Comparison of ENCODE assay signal across 12 cellular contexts in the genomic region with DNA sequence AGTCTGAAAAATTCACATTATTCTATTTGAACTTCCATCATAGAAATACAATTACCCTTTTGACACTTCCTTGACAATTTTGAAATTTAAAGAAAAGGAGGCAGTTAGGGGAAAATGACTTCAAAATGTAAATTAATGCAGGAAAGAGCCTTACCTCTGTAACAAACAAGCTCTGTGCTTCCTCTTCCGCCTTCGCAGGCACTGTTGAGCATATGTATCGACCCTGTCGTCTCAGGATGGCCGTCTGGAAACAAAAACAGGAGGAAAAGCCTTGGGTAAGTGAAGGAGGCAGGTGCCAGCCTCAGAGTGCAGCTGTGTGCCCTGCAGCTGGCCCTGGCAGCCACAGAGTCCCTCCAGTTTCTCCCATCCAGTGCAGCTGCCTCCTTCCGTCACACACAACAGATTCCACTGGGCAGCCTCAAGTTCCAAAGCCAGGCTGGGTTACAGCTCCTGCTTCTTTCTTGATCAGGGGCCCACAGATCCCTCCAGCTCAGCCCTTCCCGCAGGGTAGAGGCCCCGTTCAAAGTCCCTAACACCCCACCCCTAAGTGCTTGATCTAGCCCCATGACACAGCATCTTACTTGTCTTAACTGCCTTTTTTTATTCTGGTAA. TPM values are rescaled to one million over a fixed set of nuclear protein-coding genes. Genes with fewer than 3 reads are reported as not detected.
DNase-seq lines count a peak whose midpoint lies in the region; ATAC-seq lines count a peak whose summit lies in the region.
"Had no signal": no experiment of that assay in that cellular context is flagged by ENCODE, and none has a peak within 500 bp of the region (broad histone marks: within the 10 kb centered on the region; RNA-seq: fewer than 3 reads in every experiment).

No MANE protein-coding gene starts in this region.

- H3K4me1 Mint-ChIP-seq in activated naive CD4-positive, alpha-beta T cell treated with anti-CD3 and anti-CD28 coated beads, Interleukin-2, amount 50 U/mL, for 24 hours: peaks cover 41% of the 10 kb centered on the region
- peaks cover 4% of the 10 kb centered on the region for H3K4me1 Mint-ChIP-seq in activated CD8-positive, alpha-beta T cell treated with anti-CD3 and anti-CD28 coated beads, Interleukin-2, amount 10 ng/mL, durations not matched to agents 7 days and 5 days (ENCODE audit: low read depth)
- H3K4me1 Mint-ChIP-seq in memory B cell: peaks cover 4% of the 10 kb centered on the region

- no peaks in the 10 kb centered on the region for H3K27me3 Mint-ChIP-seq in activated naive CD4-positive, alpha-beta T cell treated with anti-CD3 and anti-CD28 coated beads, Interleukin-2, amount 50 U/mL, for 24 hours
- H3K27me3 Mint-ChIP-seq in activated CD8-positive, alpha-beta T cell treated with anti-CD3 and anti-CD28 coated beads, Interleukin-2, amount 10 ng/mL, durations not matched to agents 7 days and 5 days (ENCODE audit: low read depth): no peaks in the 10 kb centered on the region
- H3K27me3 Mint-ChIP-seq in memory B cell: no peaks in the 10 kb centered on the region

- peak overlapping the region; percentile 61 for H3K27ac ChIP-seq in thymus (ENCODE audit: low read depth)

- POLR2A ChIA-PET in activated CD8-positive, alpha-beta T cell treated with anti-CD3 and anti-CD28 coated beads, Interleukin-2, amount 10 ng/mL, durations not matched to agents 7 days and 5 days (lab: Charles Lee): interaction anchor here (1.3 kb wide), 1 partner anchor 76 kb away, joined by 3 read pairs; no protein-coding TSS in a partner anchor

- no peaks in the 10 kb centered on the region for H3K27me3 ChIP-seq in thymus (ENCODE audit: control insufficient read depth, insufficient read depth)

- no peak for DNase-seq in activated naive CD4-positive, alpha-beta T cell (lab: John Stamatoyannopoulos, UW)
- no peak for DNase-seq in activated CD8-positive, alpha-beta T cell treated with anti-CD3 and anti-CD28 coated beads, Interleukin-2, amount 10 ng/mL, durations not matched to agents 7 days and 5 days
- DNase-seq in memory B cell (ENCODE audit: low spot score in 2 of 2): no peak
- no peak for DNase-seq in retina
- no peak for DNase-seq in SKM-1 treated with dmso at 0.1 percent for 144 hours (lab: John Stamatoyannopoulos, UW; ENCODE audit: unreplicated experiment)
- DNase-seq: activated gamma-delta T cell; BE2C; effector CD4-positive, alpha-beta T cell; NCI-H446 treated with DMSO at 0.1 percent for 48 hours had no signal

- no peaks in the 10 kb centered on the region for H3K9me3 ChIP-seq in thymus (ENCODE audit: control insufficient read depth)
- H3K9me3 ChIP-seq: BE2C had no signal

- CTCF ChIA-PET in activated CD8-positive, alpha-beta T cell treated with anti-CD3 and anti-CD28 coated beads, Interleukin-2, amount 10 ng/mL, durations not matched to agents 7 days and 5 days (lab: Charles Lee): interaction anchor here (0.7 to 1.5 kb wide), 2 partner anchors 9 to 60 kb away, joined by 3 read pairs; no protein-coding TSS in a partner anchor

- peak overlapping the region; percentile 68 for H3K4me3 Mint-ChIP-seq in activated naive CD4-positive, alpha-beta T cell treated with anti-CD3 and anti-CD28 coated beads, Interleukin-2, amount 50 U/mL, for 24 hours
- H3K4me3 Mint-ChIP-seq in activated CD8-positive, alpha-beta T cell treated with anti-CD3 and anti-CD28 coated beads, Interleukin-2, amount 10 ng/mL, durations not matched to agents 7 days and 5 days: peak overlapping the region; percentile 50
- H3K4me3 Mint-ChIP-seq in memory B cell: peak overlapping the region; percentile 67

- H3K4me3 ChIP-seq in thymus (ENCODE audit: low read length): peak overlapping the region; percentile 10

- H3K36me3 ChIP-seq in thymus (ENCODE audit: control insufficient read depth, insufficient read depth): no peaks in the 10 kb centered on the region
- H3K36me3 ChIP-seq: BE2C had no signal

- ATAC-seq in activated CD8-positive, alpha-beta T cell treated with anti-CD3 and anti-CD28 coated beads, Interleukin-2, amount 10 ng/mL, durations not matched to agents 7 days and 5 days: peak; percentile 65
- ATAC-seq in memory B cell (ENCODE audit: low read depth) (peak; percentile 29), HG03354 (IDR thresholded peaks at IDR 0.05; ENCODE audit: poor library complexity, severe bottlenecking, unreplicated experiment) (no peak)

- peaks cover 24% of the 10 kb centered on the region for H3K36me3 Mint-ChIP-seq in activated naive CD4-positive, alpha-beta T cell treated with anti-CD3 and anti-CD28 coated beads, Interleukin-2, amount 50 U/mL, for 24 hours
- peaks cover 35% of the 10 kb centered on the region for H3K36me3 Mint-ChIP-seq in activated CD8-positive, alpha-beta T cell treated with anti-CD3 and anti-CD28 coated beads, Interleukin-2, amount 10 ng/mL, durations not matched to agents 7 days and 5 days (ENCODE audit: low read depth)
- H3K36me3 Mint-ChIP-seq in memory B cell: peaks cover 10% of the 10 kb centered on the region

- H3K9me3 Mint-ChIP-seq in activated naive CD4-positive, alpha-beta T cell treated with anti-CD3 and anti-CD28 coated beads, Interleukin-2, amount 50 U/mL, for 24 hours: peaks cover 7% of the 10 kb centered on the region
- H3K9me3 Mint-ChIP-seq in activated CD8-positive, alpha-beta T cell treated with anti-CD3 and anti-CD28 coated beads, Interleukin-2, amount 10 ng/mL, durations not matched to agents 7 days and 5 days (ENCODE audit: insufficient read depth): peaks cover 9% of the 10 kb centered on the region
- peaks cover 5% of the 10 kb centered on the region for H3K9me3 Mint-ChIP-seq in memory B cell

- H3K4me1 ChIP-seq in thymus (ENCODE audit: control insufficient read depth, insufficient read depth, low read length): peaks cover 5% of the 10 kb centered on the region
- H3K4me1 ChIP-seq: BE2C had no signal

- peak overlapping the region; percentile 95 for H3K27ac Mint-ChIP-seq in activated naive CD4-positive, alpha-beta T cell treated with anti-CD3 and anti-CD28 coated beads, Interleukin-2, amount 50 U/mL, for 24 hours
- peak overlapping the region; percentile 80 for H3K27ac Mint-ChIP-seq in activated CD8-positive, alpha-beta T cell treated with anti-CD3 and anti-CD28 coated beads, Interleukin-2, amount 10 ng/mL, durations not matched to agents 7 days and 5 days
- peak overlapping the region; percentile 71 for H3K27ac Mint-ChIP-seq in memory B cell

- WGBS in thymus: 20% methylated on average over 8 of the region's 8 CpGs

RNA-seq across cellular contexts. Expression of gene DOCK9, which starts 47.7 kb away (rescaled TPM):
- 100 to 1,000 TPM in 1 of 2 experiments, 10 to 100 TPM in 1; 92.4 to 100 TPM for total RNA-seq in activated CD8-positive, alpha-beta T cell treated with anti-CD3 and anti-CD28 coated beads, Interleukin-2, amount 10 ng/mL, durations not matched to agents 7 days and 5 days
- 34.0 TPM for polyA plus RNA-seq in thymus
